Comparison of ENCODE assay signal across 17 cellular contexts in the genomic region with DNA sequence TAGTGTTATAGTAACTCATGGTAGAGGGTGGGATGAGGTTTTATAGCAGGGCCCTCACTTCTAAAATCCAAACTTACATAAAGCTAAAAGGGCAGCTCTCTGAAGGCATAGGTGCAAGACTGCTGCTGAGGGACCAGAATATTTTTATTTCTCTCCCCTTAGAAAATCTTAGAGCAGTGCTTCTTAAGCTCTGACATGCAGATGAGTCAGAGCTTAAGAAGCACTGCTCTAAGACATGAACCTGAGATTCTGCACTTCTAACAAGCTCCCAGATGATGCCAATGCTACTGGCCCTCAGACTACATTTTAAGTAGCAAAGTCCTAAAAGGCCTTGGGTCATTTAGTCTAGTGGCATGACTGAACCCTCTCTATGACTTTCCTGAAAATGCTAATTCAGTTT.
DNase-seq lines count a peak whose midpoint lies in the region; ATAC-seq, FAIRE-seq and TF ChIP-seq lines count a peak whose summit lies in the region.
"Had no signal": no experiment of that assay in that cellular context is flagged by ENCODE, and none has a peak within 500 bp of the region (broad histone marks: within the 10 kb centered on the region; RNA-seq: fewer than 3 reads in every experiment).

No MANE protein-coding gene starts in this region.

- H3K4me1 ChIP-seq in keratinocyte (ENCODE audit: control insufficient read depth, extremely low read depth, insufficient read depth, low read length): peaks cover 20% of the 10 kb centered on the region
- H3K4me1 ChIP-seq: ascending aorta, uterus had no signal

- peaks cover 18% of the 10 kb centered on the region for H3K4me1 Mint-ChIP-seq in Calu3 (ENCODE audit: low read depth, unreplicated experiment)
- peaks cover 41% of the 10 kb centered on the region for H3K4me1 Mint-ChIP-seq in stimulated activated naive CD8-positive, alpha-beta T cell treated with anti-CD3 and anti-CD28 coated beads, Interleukin-15, amount 100 ng/mL, for 72 hours

- H4K20me1 ChIP-seq in keratinocyte (ENCODE audit: control insufficient read depth, extremely low read depth, insufficient read depth, low read length): no peaks in the 10 kb centered on the region

- H3K27ac ChIP-seq in keratinocyte (ENCODE audit: control insufficient read depth, insufficient read depth, low read length): no peak overlapping the region
- H3K27ac ChIP-seq: ascending aorta, uterus had no signal

- no peak overlapping the region for H3K27ac Mint-ChIP-seq in Calu3 (ENCODE audit: unreplicated experiment)
- no peak overlapping the region for H3K27ac Mint-ChIP-seq in stimulated activated naive CD8-positive, alpha-beta T cell treated with anti-CD3 and anti-CD28 coated beads, Interleukin-15, amount 100 ng/mL, for 72 hours
- H3K27ac Mint-ChIP-seq: natural killer cell had no signal

- CTCF ChIA-PET in BJ (lab: Yijun Ruan, JAX) (interaction anchor here (0.6 to 1.5 kb wide), 5 partner anchors 9 to 277 kb away, joined by 3 to 4 read pairs (median 3); no protein-coding TSS in a partner anchor), Calu3 (lab: Charles Lee) (interaction anchor here (0.7 to 1.1 kb wide), 9 partner anchors 11 to 255 kb away, joined by 3 to 5 read pairs (median 3); partner anchors contain the start of gene SPRY4)

- DNase-seq in BJ (ENCODE audit: low read depth): peak; percentile 18
- DNase-seq in MG63: peak; percentile 21
- peak; percentile 67 for DNase-seq in bronchial epithelial cell (ENCODE audit: low read depth)
- no peak for DNase-seq in keratinocyte (ENCODE audit: low read depth, low spot score)
- DNase-seq in Calu3: no peak
- no peak for DNase-seq in stimulated activated naive CD8-positive, alpha-beta T cell treated with anti-CD3 and anti-CD28 coated beads, Interleukin-15, amount 100 ng/mL, for 72 hours
- DNase-seq in NCI-H1694 treated with DMSO at 0.1 percent for 48 hours (lab: John Stamatoyannopoulos, UW): no peak
- DNase-seq: activated effector memory CD4-positive, alpha-beta T cell treated with anti-CD3 and anti-CD28 coated beads, Interleukin-2, amount 50 U/mL, for 16 hours; C1 segment of cervical spinal cord; DMS79; natural killer cell; NCI-H187 treated with DMSO at 0.1 percent for 48 hours; uterus had no signal

- POLR2A ChIA-PET in BJ (lab: Charles Lee): interaction anchor here (0.6 kb wide), 1 partner anchor 39 kb away, joined by 3 read pairs; no protein-coding TSS in a partner anchor

- no TSS peak for BruUV-seq in Calu3 (replicated peaks; lab: Mats Ljungman, UMichigan)

- H3K9me3 Mint-ChIP-seq in Calu3 (ENCODE audit: low read depth, unreplicated experiment): no peaks in the 10 kb centered on the region
- H3K9me3 Mint-ChIP-seq in stimulated activated naive CD8-positive, alpha-beta T cell treated with anti-CD3 and anti-CD28 coated beads, Interleukin-15, amount 100 ng/mL, for 72 hours: no peaks in the 10 kb centered on the region

- H3K27me3 ChIP-seq in BJ (ENCODE audit: control insufficient read depth, insufficient read depth, low read length) (no peaks in the 10 kb centered on the region), MG63 (no peaks in the 10 kb centered on the region), bronchial epithelial cell (ENCODE audit: control insufficient read depth, insufficient read depth, low read length) (no peaks in the 10 kb centered on the region), keratinocyte (ENCODE audit: control insufficient read depth, extremely low read depth, insufficient read depth, low read length) (no peaks in the 10 kb centered on the region)
- H3K27me3 ChIP-seq: ascending aorta, uterus had no signal

- intact Hi-C loops in Calu3 (cut with micrococcal nuclease; ENCODE audit: unreplicated experiment): no loop called here

- H3K4me3 ChIP-seq in BJ (ENCODE audit: low read depth, low read length) (no peak overlapping the region), MG63 (no peak overlapping the region), bronchial epithelial cell (ENCODE audit: low read depth, low read length) (no peak overlapping the region), keratinocyte (ENCODE audit: control insufficient read depth in 2 of 3, extremely low read depth in 1 of 3, insufficient read depth in 2 of 3, low read depth in 1 of 3, low read length in 3 of 3) (no peak overlapping the region)
- H3K4me3 ChIP-seq: ascending aorta, uterus had no signal

- no peaks in the 10 kb centered on the region for H3K9me3 ChIP-seq in MG63
- H3K9me3 ChIP-seq in keratinocyte (ENCODE audit: control insufficient read depth, low read depth, low read length): no peaks in the 10 kb centered on the region
- H3K9me3 ChIP-seq: ascending aorta, uterus had no signal

- no peaks in the 10 kb centered on the region for H3K9me1 ChIP-seq in keratinocyte (ENCODE audit: control insufficient read depth, extremely low read depth, insufficient read depth, low read length)

- no peak for FAIRE-seq in bronchial epithelial cell (lab: Jason Lieb, UNC)
- FAIRE-seq in keratinocyte (lab: Jason Lieb, UNC): peak; percentile 83
- FAIRE-seq: frontal cortex had no signal

- H3K36me3 ChIP-seq in BJ (ENCODE audit: control insufficient read depth, insufficient read depth, low read length) (no peaks in the 10 kb centered on the region), MG63 (no peaks in the 10 kb centered on the region), bronchial epithelial cell (ENCODE audit: control insufficient read depth, insufficient read depth, low read length) (no peaks in the 10 kb centered on the region), keratinocyte (ENCODE audit: control insufficient read depth in 2 of 2, extremely low read depth in 1 of 2, insufficient read depth in 2 of 2, low read length in 2 of 2) (no peaks in the 10 kb centered on the region)
- H3K36me3 ChIP-seq: ascending aorta, uterus had no signal

- H3K79me2 ChIP-seq in keratinocyte (ENCODE audit: control insufficient read depth, insufficient read depth, low read length): no peaks in the 10 kb centered on the region

- dilution Hi-C loops in keratinocyte (cut with MboI; ENCODE audit: extremely low pct_ligation_motif_present, low sequenced_read_pairs): no loop called here

- no peak overlapping the region for H3K9ac ChIP-seq in keratinocyte (ENCODE audit: control insufficient read depth, extremely low read depth, insufficient read depth, low read length)

- H2AFZ ChIP-seq in keratinocyte (ENCODE audit: control insufficient read depth, low read length): no peak overlapping the region

- H3K36me3 Mint-ChIP-seq in Calu3 (ENCODE audit: insufficient read depth, unreplicated experiment): no peaks in the 10 kb centered on the region
- H3K36me3 Mint-ChIP-seq: natural killer cell had no signal

- no peak for ATAC-seq in stimulated activated naive CD8-positive, alpha-beta T cell treated with anti-CD3 and anti-CD28 coated beads, Interleukin-15, amount 100 ng/mL, for 72 hours
- no peak for ATAC-seq in GM21515 (IDR thresholded peaks at IDR 0.05; ENCODE audit: unreplicated experiment)
- ATAC-seq: natural killer cell had no signal

- no peak for TF ChIP-seq CTCF in BJ (IDR thresholded peaks at IDR 0.05; ENCODE audit: insufficient read depth, low read depth, low read length)
- no peak for TF ChIP-seq CTCF in bronchial epithelial cell (IDR thresholded peaks at IDR 0.05; ENCODE audit: insufficient read depth, low read length, severe bottlenecking)
- no peak for TF ChIP-seq CTCF in keratinocyte (optimal IDR thresholded peaks at IDR 0.05 in 1 of 3, IDR thresholded peaks at IDR 0.05 in 1 of 3, conservative IDR thresholded peaks at IDR 0.05 in 1 of 3; ENCODE audit: extremely low read depth in 1 of 3, insufficient read depth in 2 of 3, low read length in 3 of 3)
- TF ChIP-seq CTCF in Calu3 (IDR thresholded peaks at IDR 0.05; ENCODE audit: unreplicated experiment): no peak

- peak overlapping the region; percentile 36 for H3K4me2 ChIP-seq in keratinocyte (ENCODE audit: control insufficient read depth, extremely low read depth, insufficient read depth, low read depth, low read length)

- H3K27me3 Mint-ChIP-seq in Calu3 (ENCODE audit: unreplicated experiment): no peaks in the 10 kb centered on the region
- H3K27me3 Mint-ChIP-seq in stimulated activated naive CD8-positive, alpha-beta T cell treated with anti-CD3 and anti-CD28 coated beads, Interleukin-15, amount 100 ng/mL, for 72 hours: no peaks in the 10 kb centered on the region
- H3K27me3 Mint-ChIP-seq: progenitor cell of endocrine pancreas had no signal

- H3K4me3 Mint-ChIP-seq in Calu3 (ENCODE audit: low read depth, unreplicated experiment): no peak overlapping the region
- no peak overlapping the region for H3K4me3 Mint-ChIP-seq in stimulated activated naive CD8-positive, alpha-beta T cell treated with anti-CD3 and anti-CD28 coated beads, Interleukin-15, amount 100 ng/mL, for 72 hours
- H3K4me3 Mint-ChIP-seq: natural killer cell had no signal

Comparison
In these comparisons a context has a peak if more than half of its experiments do, and no peak if none do; other contexts are left out.
1. DNase-seq: peak in BJ (single experiment), MG63 (single experiment) and bronchial epithelial cell (single experiment); none in keratinocyte (single experiment), Calu3 (single experiment), stimulated activated naive CD8-positive, alpha-beta T cell treated with anti-CD3 and anti-CD28 coated beads, Interleukin-15, amount 100 ng/mL, for 72 hours (0 of 2) and NCI-H1694 treated with DMSO at 0.1 percent for 48 hours (single experiment).